8 cellular contexts compared by ENCODE assay signal in the genomic region with DNA sequence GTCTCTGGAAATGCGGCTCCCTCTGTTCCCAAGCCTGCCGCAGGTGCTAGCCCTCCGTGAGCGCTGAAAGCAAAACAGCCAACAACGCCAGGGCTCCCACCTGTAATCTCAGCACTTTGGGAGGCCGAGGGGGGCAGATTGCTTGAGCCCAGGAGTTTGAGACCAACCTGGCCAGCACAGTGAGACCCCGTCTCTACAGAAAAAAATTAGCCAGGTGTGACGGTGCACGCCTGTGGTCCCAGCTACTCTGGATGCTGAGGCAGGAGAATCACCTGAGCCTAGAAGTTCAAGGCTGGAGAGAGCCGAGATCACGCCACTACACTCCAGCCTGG. TPM values are rescaled to one million over a fixed set of nuclear protein-coding genes. Genes with fewer than 3 reads are reported as not detected.
A peak's percentile ranks its signal among the peaks of the same experiment; 100 is the strongest.
DNase-seq lines count a peak whose midpoint lies in the region; ATAC-seq, FAIRE-seq and TF ChIP-seq lines count a peak whose summit lies in the region.

No MANE protein-coding gene starts in this region.

- H3K9ac ChIP-seq in iPS-20b (ENCODE audit: low read depth, low read length): peak overlapping the region; percentile 88; the same call in 1 of the 2 replicates

- H3K36me3 ChIP-seq in WERI-Rb-1 (no peaks in the 10 kb centered on the region), iPS-20b (ENCODE audit: insufficient read depth, low read depth, low read length) (no peaks in the 10 kb centered on the region), small intestine (ENCODE audit: control insufficient read depth in 2 of 2, insufficient read depth in 2 of 2, low read length in 2 of 2) (no peaks in the 10 kb centered on the region)

- H3K4me1 ChIP-seq in iPS-20b (ENCODE audit: insufficient read depth, low read length): peaks cover 23% of the 10 kb centered on the region; the same call in 1 of the 2 replicates
- H3K4me1 ChIP-seq in small intestine (ENCODE audit: control insufficient read depth in 2 of 2, insufficient read depth in 1 of 2, low read depth in 1 of 2, low read length in 1 of 2): peaks cover 5% of the 10 kb centered on the region in 2 donors

- WGBS in small intestine, 3 donors: 11 to 38% (median 32%) methylated on average over 11 of the region's 11 CpGs

- ATAC-seq in HG02610 (IDR thresholded peaks at IDR 0.05; ENCODE audit: unreplicated experiment) (no peak), GM19452 (IDR thresholded peaks at IDR 0.05; ENCODE audit: unreplicated experiment) (no peak)

- no peak for DNase-seq in GM12865 (ENCODE audit: low read depth)
- DNase-seq in WERI-Rb-1: no peak
- DNase-seq in small intestine: no peak
- DNase-seq in activated naive CD4-positive, alpha-beta T cell (lab: John Stamatoyannopoulos, UW): no peak
- no peak for DNase-seq in activated effector memory CD4-positive, alpha-beta T cell treated with Interleukin-2 at 50 U/mL for 16 hours

- FAIRE-seq in small intestine (lab: Jason Lieb, UNC): no peak

- peak overlapping the region; percentile 84 for H3K27ac ChIP-seq in WERI-Rb-1
- H3K27ac ChIP-seq in iPS-20b (ENCODE audit: low read length): peak overlapping the region; percentile 99
- H3K27ac ChIP-seq in small intestine (ENCODE audit: low read depth in 1 of 2, low read length in 1 of 2): peak overlapping the region; percentile 100

- H3K27me3 ChIP-seq in WERI-Rb-1 (ENCODE audit: insufficient read depth, low read depth, severe bottlenecking) (no peaks in the 10 kb centered on the region), iPS-20b (ENCODE audit: insufficient read depth, low read length) (no peaks in the 10 kb centered on the region), small intestine (ENCODE audit: control insufficient read depth in 2 of 2, insufficient read depth in 2 of 2, low read length in 2 of 2) (no peaks in the 10 kb centered on the region)

- H3K9me3 ChIP-seq in WERI-Rb-1 (ENCODE audit: severe bottlenecking) (no peaks in the 10 kb centered on the region), iPS-20b (ENCODE audit: insufficient read depth, low read depth, low read length) (no peaks in the 10 kb centered on the region), small intestine (ENCODE audit: control insufficient read depth, low read depth) (no peaks in the 10 kb centered on the region)

- H3K4me3 ChIP-seq in GM12865 (ENCODE audit: low read depth, low read length) (peak overlapping the region; percentile 64), WERI-Rb-1 (ENCODE audit: low read depth, low read length) (peak overlapping the region; percentile 37), iPS-20b (ENCODE audit: low read length) (peak overlapping the region; percentile 55; the same call in 1 of the 2 replicates), small intestine (ENCODE audit: low read depth in 1 of 2, low read length in 2 of 2) (peak overlapping the region; percentile 20 to 63)

- TF ChIP-seq CTCF in GM12865 (IDR thresholded peaks at IDR 0.05; ENCODE audit: insufficient read depth, low read depth, low read length, missing control alignments) (no peak), WERI-Rb-1 (IDR thresholded peaks at IDR 0.05; ENCODE audit: low read depth, low read length) (no peak)

RNA-seq across cellular contexts. Expression of a gene that starts 41.3 kb away (rescaled TPM):
- 1,000 to 10,000 TPM; 1,019 to 2,156 (median 1,110) TPM for polyA plus RNA-seq in small intestine
